Comparison of ENCODE assay signal across 20 cellular contexts in the genomic region with DNA sequence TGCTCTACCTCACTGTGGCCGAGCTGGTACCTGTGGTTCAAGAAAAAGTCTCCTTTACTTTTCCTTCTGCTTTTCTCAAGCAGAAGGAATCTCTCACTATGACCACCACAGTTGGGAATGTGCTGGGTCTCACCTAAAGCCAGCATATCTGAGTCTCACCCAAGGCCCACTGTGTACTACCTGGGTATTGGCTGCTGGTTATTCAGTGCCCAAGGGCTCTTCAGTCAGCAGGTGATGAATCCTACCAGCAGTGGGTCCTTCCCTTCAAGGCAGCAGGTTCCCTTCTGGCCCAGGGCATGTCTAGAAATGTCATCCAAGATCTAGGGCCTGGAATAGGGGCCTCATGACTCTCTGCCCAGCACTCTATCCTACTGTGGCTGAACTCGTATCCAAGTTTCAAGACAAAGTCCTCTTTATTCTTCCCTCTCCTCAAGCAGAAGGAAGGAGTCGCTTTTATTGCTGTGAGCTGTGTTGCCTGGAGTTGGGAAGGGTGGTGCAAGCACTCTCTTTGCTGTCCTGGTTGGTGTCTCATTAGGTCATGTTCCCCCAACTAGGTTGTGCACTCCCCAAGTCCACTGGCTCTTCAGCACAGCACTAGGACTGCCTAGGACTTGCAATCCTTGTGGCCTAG. TPM values are rescaled to one million over a fixed set of nuclear protein-coding genes. Genes with fewer than 3 reads are reported as not detected.
A peak's percentile ranks its signal among the peaks of the same experiment; 100 is the strongest.
DNase-seq lines count a peak whose midpoint lies in the region; ATAC-seq and TF ChIP-seq lines count a peak whose summit lies in the region.
"Had no signal": no experiment of that assay in that cellular context is flagged by ENCODE, and none has a peak within 500 bp of the region (broad histone marks: within the 10 kb centered on the region; RNA-seq: fewer than 3 reads in every experiment).

No MANE protein-coding gene starts in this region.

- H3K27me3 ChIP-seq in OCI-LY3 (ENCODE audit: low read depth, low read length) (no peaks in the 10 kb centered on the region), endodermal cell (ENCODE audit: control insufficient read depth, insufficient read depth, low read length, poor library complexity, severe bottlenecking) (no peaks in the 10 kb centered on the region), mesenchymal stem cell (ENCODE audit: control insufficient read depth in 1 of 2, insufficient read depth in 1 of 2, low read length in 2 of 2) (peaks cover 0 to 5% of the 10 kb centered on the region in 2 experiments)
- H3K27me3 ChIP-seq: SJCRH30 had no signal

- H3K4me1 Mint-ChIP-seq in endodermal cell, result peaks cover 39% of the 10 kb centered on the region

- no peak overlapping the region for H2BK5ac ChIP-seq in mesenchymal stem cell (ENCODE audit: low read depth, low read length, poor library complexity, severe bottlenecking)

- H2BK12ac ChIP-seq in mesenchymal stem cell (ENCODE audit: low read length in 2 of 2), result no peak overlapping the region

- H3K9ac ChIP-seq in OCI-LY3 (ENCODE audit: low read length) (peak overlapping the region; percentile 85), endodermal cell (ENCODE audit: extremely low read depth, low read length, poor library complexity, severe bottlenecking) (no peak overlapping the region), mesenchymal stem cell (ENCODE audit: low read length) (no peak overlapping the region)

- H2BK15ac ChIP-seq in mesenchymal stem cell (ENCODE audit: low read depth, poor library complexity, severe bottlenecking), result no peak overlapping the region

- 94 to 98% methylated on average over 3 of the region's 3 CpGs for WGBS in endodermal cell (ENCODE audit: insufficient coverage in 1 of 2, insufficient read length in 1 of 2), 2 experiments
- WGBS in mesenchymal stem cell, result 89% methylated on average over 2 of the region's 3 CpGs

- H3K79me1 ChIP-seq in mesenchymal stem cell (replicated peaks; ENCODE audit: low read length, poor library complexity, severe bottlenecking), result no peaks in the 10 kb centered on the region

- H3K4me1 ChIP-seq in OCI-LY3 (ENCODE audit: low read length), result peaks cover 96% of the 10 kb centered on the region
- H3K4me1 ChIP-seq in endodermal cell (ENCODE audit: control insufficient read depth, insufficient read depth, low read length), result peaks cover 5% of the 10 kb centered on the region
- H3K4me1 ChIP-seq in mesenchymal stem cell (ENCODE audit: control insufficient read depth, insufficient read depth, low read depth, low read length), result peaks cover 3% of the 10 kb centered on the region

- H4K91ac ChIP-seq in mesenchymal stem cell (ENCODE audit: low read length), result no peak overlapping the region

- intact Hi-C loops in left colon (cut with DNase I, micrococcal nuclease) (no loop called here), left cardiac atrium (cut with DNase I) (no loop called here)

- H3K18ac ChIP-seq in mesenchymal stem cell (ENCODE audit: low read depth in 1 of 2, low read length in 2 of 2), result no peak overlapping the region

- no peaks in the 10 kb centered on the region for H4K20me1 ChIP-seq in OCI-LY3 (ENCODE audit: insufficient read depth, low read length)

- H3K23ac ChIP-seq in mesenchymal stem cell (ENCODE audit: low read length in 2 of 2), result no peak overlapping the region

- H3K4me3 ChIP-seq in OCI-LY3 (ENCODE audit: low read length) (no peak overlapping the region), endodermal cell (ENCODE audit: low read length) (no peak overlapping the region), mesenchymal stem cell (ENCODE audit: insufficient read depth in 1 of 2, low read depth in 1 of 2, low read length in 2 of 2) (no peak overlapping the region)
- H3K4me3 ChIP-seq: SJCRH30 had no signal

- no peak overlapping the region for H3K4ac ChIP-seq in mesenchymal stem cell (ENCODE audit: low read depth in 1 of 2, low read length in 2 of 2)

- H3K27ac Mint-ChIP-seq in endodermal cell, result peak overlapping the region; percentile 80
- H3K27ac Mint-ChIP-seq: CD8-positive, alpha-beta memory T cell had no signal

- H3K27ac ChIP-seq in C4-2B (peak overlapping the region; percentile 3), OCI-LY3 (ENCODE audit: low read length) (peak overlapping the region; percentile 98), endodermal cell (ENCODE audit: low read depth, low read length) (no peak overlapping the region), mesenchymal stem cell (ENCODE audit: low read length, poor library complexity, severe bottlenecking) (no peak overlapping the region)
- H3K27ac ChIP-seq: SJCRH30 had no signal

- ATAC-seq in left colon (peak; percentile 56), left cardiac atrium (no peak)
- ATAC-seq: Panc1 had no signal

- H3K9me3 Mint-ChIP-seq in endodermal cell, result no peaks in the 10 kb centered on the region
- H3K9me3 Mint-ChIP-seq: CD8-positive, alpha-beta memory T cell had no signal

- no peak overlapping the region for H2AK5ac ChIP-seq in mesenchymal stem cell (ENCODE audit: low read length, severe bottlenecking)

- TF ChIP-seq CTCF in C4-2B (conservative IDR thresholded peaks at IDR 0.05) (no peak), OCI-LY3 (IDR thresholded peaks at IDR 0.05; ENCODE audit: low read depth, low read length) (no peak), endodermal cell (conservative IDR thresholded peaks at IDR 0.05) (no peak)

- no peaks in the 10 kb centered on the region for H3K27me3 Mint-ChIP-seq in endodermal cell (ENCODE audit: insufficient read depth)
- H3K27me3 Mint-ChIP-seq: CD8-positive, alpha-beta memory T cell had no signal

- DNase-seq in endodermal cell, result no peak
- no peak for DNase-seq in left colon
- no peak for DNase-seq in nucleus accumbens (lab: John Stamatoyannopoulos, UW)
- no peak for DNase-seq in left cardiac atrium
- DNase-seq in mesenchymal stem cell, result no peak
- DNase-seq in retina, result no peak
- DNase-seq: AML-193; CD8-positive, alpha-beta memory T cell; EL; GF-D8; NCI-H1417; NCI-H187 treated with DMSO at 0.1 percent for 48 hours; NCI-H2107; SJCRH30 had no signal

- H2BK120ac ChIP-seq in mesenchymal stem cell (ENCODE audit: low read depth, low read length), result no peak overlapping the region

- peaks cover 9% of the 10 kb centered on the region for H3K79me2 ChIP-seq in OCI-LY3 (ENCODE audit: low read length)

- H3K36me3 ChIP-seq in OCI-LY3 (replicated peaks; ENCODE audit: low read depth, low read length) (peaks cover 14% of the 10 kb centered on the region), endodermal cell (ENCODE audit: control insufficient read depth, insufficient read depth, low read length) (no peaks in the 10 kb centered on the region), mesenchymal stem cell (ENCODE audit: control insufficient read depth in 1 of 2, insufficient read depth in 2 of 2, low read depth in 1 of 2, low read length in 2 of 2) (no peaks in the 10 kb centered on the region)
- H3K36me3 ChIP-seq: SJCRH30 had no signal

- no peak overlapping the region for H4K8ac ChIP-seq in mesenchymal stem cell (ENCODE audit: low read length)

- H3K36me3 Mint-ChIP-seq in endodermal cell (ENCODE audit: low read depth), result no peaks in the 10 kb centered on the region
- H3K36me3 Mint-ChIP-seq: CD8-positive, alpha-beta memory T cell had no signal

- peak overlapping the region; percentile 56 for H3K4me2 ChIP-seq in OCI-LY3 (ENCODE audit: low read length)
- H3K4me2 ChIP-seq in mesenchymal stem cell (ENCODE audit: low read length, poor library complexity, severe bottlenecking), result no peak overlapping the region

- H3K9me3 ChIP-seq in OCI-LY3 (ENCODE audit: insufficient read depth, low read length) (no peaks in the 10 kb centered on the region), endodermal cell (ENCODE audit: control insufficient read depth, low read length) (no peaks in the 10 kb centered on the region), mesenchymal stem cell (ENCODE audit: control insufficient read depth, low read length) (no peaks in the 10 kb centered on the region)
- H3K9me3 ChIP-seq: SJCRH30 had no signal

- no peak overlapping the region for H3K4me3 Mint-ChIP-seq in endodermal cell
- H3K4me3 Mint-ChIP-seq: CD8-positive, alpha-beta memory T cell had no signal

- H3K14ac ChIP-seq in mesenchymal stem cell (ENCODE audit: low read length in 2 of 2), result no peak overlapping the region

- H2AFZ ChIP-seq in OCI-LY3 (ENCODE audit: low read depth, low read length), result no peak overlapping the region
- no peak overlapping the region for H2AFZ ChIP-seq in mesenchymal stem cell (ENCODE audit: low read depth, low read length)

RNA-seq across cellular contexts. Expression of a gene that starts 6.1 kb away (rescaled TPM):
- total RNA-seq in endodermal cell (not detected), left colon (1 to 10 TPM; 2.5 to 3.2 TPM), left cardiac atrium (under 1 TPM; 0.27 to 0.76 TPM)
- polyA plus RNA-seq in endodermal cell (2013, experiment 1 of 2), result not detected
- polyA plus RNA-seq in endodermal cell (2013, experiment 2 of 2), result not detected
- 0.40 TPM for polyA plus RNA-seq in mesenchymal stem cell (2013, experiment 1 of 2)
- polyA plus RNA-seq in mesenchymal stem cell (2013, experiment 2 of 2), result 0.45 TPM
- total RNA-seq: A172, SJCRH30 had no signal
- polyA plus RNA-seq: CD8-positive, alpha-beta memory T cell had no signal

RNA-seq across cellular contexts. Expression of a gene that starts 9.9 kb away (rescaled TPM):
- total RNA-seq in endodermal cell (not detected), left colon (1 to 10 TPM; 1.1 to 1.3 TPM), left cardiac atrium (under 1 TPM; 0.38 to 0.50 TPM)
- polyA plus RNA-seq in endodermal cell (2013, experiment 1 of 2), result not detected
- polyA plus RNA-seq in endodermal cell (2013, experiment 2 of 2), result not detected
- 0.01 TPM for polyA plus RNA-seq in mesenchymal stem cell (2013, experiment 1 of 2)
- polyA plus RNA-seq in mesenchymal stem cell (2013, experiment 2 of 2), result 0.01 TPM
- total RNA-seq: A172, H4, SJCRH30 had no signal
- polyA plus RNA-seq: AG04450; CD8-positive, alpha-beta memory T cell had no signal

RNA-seq across cellular contexts. Expression of a gene that starts 18.7 kb away (rescaled TPM):
- total RNA-seq in endodermal cell (not detected), left colon (under 1 TPM; 0.36 to 0.46 TPM), left cardiac atrium (under 1 TPM in 1 of 2 donors, not detected in 1; 0.16 TPM)
- not detected for polyA plus RNA-seq in endodermal cell (2013, experiment 1 of 2)
- not detected for polyA plus RNA-seq in endodermal cell (2013, experiment 2 of 2)
- polyA plus RNA-seq in mesenchymal stem cell (2013, experiment 1 of 2), result 0.03 TPM
- not detected for polyA plus RNA-seq in mesenchymal stem cell (2013, experiment 2 of 2)
- total RNA-seq: A172, H4, SJCRH30 had no signal
- polyA plus RNA-seq: CD8-positive, alpha-beta memory T cell had no signal

RNA-seq across cellular contexts. Expression of a gene that starts 26.4 kb away (rescaled TPM):
- 10 to 100 TPM; 38.1 to 47.4 TPM for total RNA-seq in endodermal cell
- 34.6 TPM for polyA plus RNA-seq in endodermal cell (2013, experiment 1 of 2)
- polyA plus RNA-seq in endodermal cell (2013, experiment 2 of 2), result 30.3 TPM
- 10 to 100 TPM; 23.0 to 28.8 TPM for total RNA-seq in left colon
- 10 to 100 TPM; 21.0 to 31.6 TPM for total RNA-seq in left cardiac atrium
- polyA plus RNA-seq in mesenchymal stem cell (2013, experiment 1 of 2), result 36.4 TPM
- polyA plus RNA-seq in mesenchymal stem cell (2013, experiment 2 of 2), result 35.9 TPM

RNA-seq across cellular contexts. Expression of a gene that starts 57.3 kb away (rescaled TPM):
- total RNA-seq in endodermal cell (under 1 TPM in 1 of 2 donors, not detected in 1; 0.92 TPM), left colon (1 to 10 TPM; 1.1 to 3.6 TPM), left cardiac atrium (10 to 100 TPM; 23.4 to 41.2 TPM)
- 1.5 TPM for polyA plus RNA-seq in endodermal cell (2013, experiment 1 of 2)
- polyA plus RNA-seq in endodermal cell (2013, experiment 2 of 2), result 0.75 TPM
- 0.36 TPM for polyA plus RNA-seq in mesenchymal stem cell (2013, experiment 1 of 2)
- polyA plus RNA-seq in mesenchymal stem cell (2013, experiment 2 of 2), result 0.25 TPM
- total RNA-seq: A172; CD8-positive, alpha-beta memory T cell had no signal
- polyA plus RNA-seq: CD8-positive, alpha-beta memory T cell had no signal

Comparison
In these comparisons a context has a peak if more than half of its experiments do, and no peak if none do; other contexts are left out.
1. H3K27ac ChIP-seq: peak in C4-2B (single experiment) and OCI-LY3 (single experiment); none in endodermal cell (single experiment) and mesenchymal stem cell (single experiment).